ENCODE assay signal across 8 cellular contexts in the genomic region with DNA sequence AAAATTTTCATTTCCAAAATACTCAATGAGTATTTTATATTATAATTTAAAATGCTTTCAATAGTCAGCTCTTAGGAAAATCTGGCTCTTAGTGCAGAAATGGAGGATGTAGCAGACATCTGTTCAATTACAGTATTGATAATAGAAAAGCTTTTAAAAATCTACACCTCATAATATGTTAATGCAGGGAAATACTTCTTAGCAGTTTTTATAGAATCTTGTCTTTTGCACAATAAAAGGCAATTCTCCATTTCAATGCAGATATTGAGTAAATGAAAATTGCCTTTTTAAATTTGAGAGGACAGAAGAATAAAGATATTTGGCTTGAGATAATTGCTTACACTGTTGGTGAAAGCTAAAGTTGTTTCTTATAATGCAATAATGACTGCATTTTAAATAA.
"Had no signal": no experiment of that assay in that cellular context is flagged by ENCODE, and none has a peak within 500 bp of the region (broad histone marks: within the 10 kb centered on the region; RNA-seq: fewer than 3 reads in every experiment).

No MANE protein-coding gene starts in this region.

- H3K36me3 Mint-ChIP-seq: IgD-negative memory B cell had no signal

- H3K4me2 ChIP-seq: KMS-11 had no signal

- ATAC-seq: HepG2, K562 had no signal

- DNase-seq: IMR-90, KBM-7, KG1 had no signal

- H3K4me3 ChIP-seq: K562 had no signal

- H3K27ac Mint-ChIP-seq: IgD-negative memory B cell had no signal

- H3K27ac ChIP-seq: HL-60, KMS-11 had no signal

- H3K27me3 Mint-ChIP-seq: IgD-negative memory B cell had no signal

- H3K4me3 Mint-ChIP-seq: IgD-negative memory B cell had no signal

- H3K4me1 Mint-ChIP-seq: IgD-negative memory B cell had no signal
